In the genomic region with DNA sequence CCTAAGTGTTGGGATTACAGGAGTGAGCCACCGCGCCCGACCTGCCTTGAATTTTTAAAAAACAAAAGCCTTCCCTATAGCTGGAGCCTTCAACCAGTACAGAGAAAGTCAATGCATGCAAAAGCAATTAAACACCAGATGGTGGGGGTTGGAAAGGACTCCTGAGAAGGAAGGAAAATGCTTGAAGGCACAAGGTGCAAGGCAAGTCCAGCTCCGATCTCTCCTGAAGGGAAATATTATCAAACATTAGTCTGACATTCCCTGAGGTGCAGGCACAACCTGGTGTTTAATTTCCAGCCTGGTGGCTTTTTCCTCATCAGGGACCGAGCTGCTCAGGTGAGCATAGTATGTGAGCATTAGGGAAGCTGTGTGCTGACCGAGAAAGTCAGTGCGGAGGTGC, we compare ENCODE assay signal across 25 cellular contexts. TPM values are rescaled to one million over a fixed set of nuclear protein-coding genes. Genes with fewer than 3 reads are reported as not detected.
DNase-seq lines count a peak whose midpoint lies in the region; ATAC-seq and TF ChIP-seq lines count a peak whose summit lies in the region.
"Had no signal": no experiment of that assay in that cellular context is flagged by ENCODE, and none has a peak within 500 bp of the region (broad histone marks: within the 10 kb centered on the region; RNA-seq: fewer than 3 reads in every experiment).

No MANE protein-coding gene starts in this region.

- H3K18ac ChIP-seq in H9 (ENCODE audit: insufficient read length, low read depth, low read length) = no peak overlapping the region

- no peak overlapping the region for H3K14ac ChIP-seq in H9 (ENCODE audit: insufficient read depth, low read length)

- POLR2A ChIA-PET in Caco-2 (lab: Charles Lee) = no interaction called here
- POLR2A ChIA-PET in naive thymus-derived CD8-positive, alpha-beta T cell (lab: Charles Lee) = no interaction called here

- H3K79me2 ChIP-seq in H9 (ENCODE audit: insufficient read depth, low read length) (no peaks in the 10 kb centered on the region), smooth muscle cell (ENCODE audit: low read depth) (peaks cover under 1% of the 10 kb centered on the region)

- H3K79me1 ChIP-seq in H9 (ENCODE audit: insufficient read depth, low read depth, low read length, poor library complexity, severe bottlenecking) = no peaks in the 10 kb centered on the region

- BruUV-seq in Caco-2 (replicated peaks; lab: Mats Ljungman, UMichigan) = no TSS peak

- H3K4me1 Mint-ChIP-seq in Caco-2 (ENCODE audit: low read depth, unreplicated experiment) = no peaks in the 10 kb centered on the region
- peaks cover 13 to 22% of the 10 kb centered on the region in 2 experiments for H3K4me1 Mint-ChIP-seq in H9
- H3K4me1 Mint-ChIP-seq in activated naive CD8-positive, alpha-beta T cell treated with anti-CD3 and anti-CD28 coated beads, Interleukin-2, amount 50 U/mL, for 24 hours = no peaks in the 10 kb centered on the region
- peaks cover 0 to 3% (median under 1%) of the 10 kb centered on the region in 4 donors for H3K4me1 Mint-ChIP-seq in naive thymus-derived CD8-positive, alpha-beta T cell
- H3K4me1 Mint-ChIP-seq: mesothelial cell of epicardium had no signal

- H2BK120ac ChIP-seq in H9 (ENCODE audit: low read depth, low read length, poor library complexity, severe bottlenecking) = no peak overlapping the region

- no peak overlapping the region for H3K4me3 ChIP-seq in Caco-2 (ENCODE audit: low read depth, low read length)
- H3K4me3 ChIP-seq in smooth muscle cell = no peak overlapping the region
- H3K4me3 ChIP-seq: ascending aorta, left ventricle myocardium inferior, MG63, transverse colon had no signal

- H3F3A ChIP-seq in smooth muscle cell (ENCODE audit: low read depth) = no peaks in the 10 kb centered on the region

- H2BK12ac ChIP-seq in H9 (ENCODE audit: insufficient read length, low read depth, low read length) = no peak overlapping the region

- no peak overlapping the region for H4K8ac ChIP-seq in H9 (replicated peaks; ENCODE audit: insufficient read length, low read depth, low read length)

- no peaks in the 10 kb centered on the region for H3K23me2 ChIP-seq in H9 (ENCODE audit: insufficient read length, low read depth, low read length, poor library complexity, severe bottlenecking)

- no peak overlapping the region for H2BK15ac ChIP-seq in H9 (ENCODE audit: low read depth, low read length)

- no peak overlapping the region for H3K4me3 Mint-ChIP-seq in Caco-2 (ENCODE audit: unreplicated experiment)
- H3K4me3 Mint-ChIP-seq in H9 = no peak overlapping the region
- H3K4me3 Mint-ChIP-seq in activated naive CD8-positive, alpha-beta T cell treated with anti-CD3 and anti-CD28 coated beads, Interleukin-2, amount 50 U/mL, for 24 hours = no peak overlapping the region
- H3K4me3 Mint-ChIP-seq in naive thymus-derived CD8-positive, alpha-beta T cell = no peak overlapping the region
- H3K4me3 Mint-ChIP-seq: activated CD4-positive, alpha-beta T cell treated with anti-CD3 and anti-CD28 coated beads, Interleukin-2, amount 10 ng/mL, durations not matched to agents 24 days and 14 days; activated T-helper 1 cell treated with anti-CD3 and anti-CD28 coated beads, Interleukin-12 subunit alpha, Interleukin-12 subunit beta, Interleukin-2, Interleukin-4 antibody, amounts not matched to agents 30 ng/mL and 10 ng/mL and 1 ng/mL, durations not matched to agents 14 hours and 24 hours and 36 hours; mesothelial cell of epicardium; naive B cell had no signal

- H3K4me2 ChIP-seq in H9 (ENCODE audit: insufficient read depth, insufficient read length, low read length) (no peak overlapping the region), smooth muscle cell (no peak overlapping the region)

- H3K27me3 Mint-ChIP-seq in Caco-2 (ENCODE audit: insufficient read depth, unreplicated experiment) (no peaks in the 10 kb centered on the region), H9 (ENCODE audit: low read depth) (no peaks in the 10 kb centered on the region; the same call in none of the 2 replicates)
- H3K27me3 Mint-ChIP-seq in activated naive CD8-positive, alpha-beta T cell treated with anti-CD3 and anti-CD28 coated beads, Interleukin-2, amount 50 U/mL, for 24 hours = no peaks in the 10 kb centered on the region
- H3K27me3 Mint-ChIP-seq in naive thymus-derived CD8-positive, alpha-beta T cell = no peaks in the 10 kb centered on the region
- H3K27me3 Mint-ChIP-seq: activated CD4-positive, alpha-beta T cell treated with anti-CD3 and anti-CD28 coated beads, Interleukin-2, amount 10 ng/mL, durations not matched to agents 24 days and 14 days; naive B cell had no signal

- no peak overlapping the region for H2AK5ac ChIP-seq in H9 (ENCODE audit: insufficient read length, low read length)

- H3T11ph ChIP-seq in H9 (ENCODE audit: low read length) = no peak overlapping the region

- H3K4ac ChIP-seq in H9 (ENCODE audit: low read depth, low read length) = no peak overlapping the region

- intact Hi-C loops in Caco-2 (cut with micrococcal nuclease; ENCODE audit: unreplicated experiment) (no loop called here), sciatic nerve (cut with DNase I) (no loop called here)

- H3K4me1 ChIP-seq in Caco-2 (no peaks in the 10 kb centered on the region), H9 (ENCODE audit: insufficient read depth, low read length) (no peaks in the 10 kb centered on the region), smooth muscle cell (ENCODE audit: low read depth) (peaks cover 26% of the 10 kb centered on the region)

- no peak overlapping the region for H3K56ac ChIP-seq in H9 (ENCODE audit: insufficient read length, low read depth, low read length)

- no peak overlapping the region for H2AFZ ChIP-seq in H9 (ENCODE audit: low read length)
- H2AFZ ChIP-seq in smooth muscle cell (ENCODE audit: low read depth) = no peak overlapping the region

- H3K36me3 ChIP-seq in Caco-2 (ENCODE audit: control insufficient read depth, insufficient read depth, low read length) = no peaks in the 10 kb centered on the region; the same call in 1 of the 2 replicates
- H3K36me3 ChIP-seq in smooth muscle cell (ENCODE audit: low read depth) = no peaks in the 10 kb centered on the region
- H3K36me3 ChIP-seq: transverse colon had no signal

- no peak overlapping the region for H4K5ac ChIP-seq in H9 (ENCODE audit: insufficient read length, low read depth, low read length)

- no peak overlapping the region for H3K27ac ChIP-seq in H9 (ENCODE audit: insufficient read length, low read depth, low read length)
- H3K27ac ChIP-seq in smooth muscle cell (ENCODE audit: low read depth) = no peak overlapping the region
- H3K27ac ChIP-seq: ascending aorta, left ventricle myocardium inferior, transverse colon, VCaP had no signal

- TF ChIP-seq CTCF in Caco-2 (IDR thresholded peaks at IDR 0.05; ENCODE audit: insufficient read depth in 1 of 2, low read depth in 1 of 2, low read length in 1 of 2, severe bottlenecking in 1 of 2, unreplicated experiment in 1 of 2) (no peak), H9 (conservative IDR thresholded peaks at IDR 0.05) (no peak), smooth muscle cell (IDR thresholded peaks at IDR 0.05; ENCODE audit: borderline replicate concordance, insufficient read depth, poor library complexity, severe bottlenecking) (no peak)

- no peak overlapping the region for H2BK5ac ChIP-seq in H9 (ENCODE audit: insufficient read length, low read length)

- H3K9me3 Mint-ChIP-seq in Caco-2 (ENCODE audit: unreplicated experiment) = no peaks in the 10 kb centered on the region
- no peaks in the 10 kb centered on the region for H3K9me3 Mint-ChIP-seq in H9
- no peaks in the 10 kb centered on the region for H3K9me3 Mint-ChIP-seq in activated naive CD8-positive, alpha-beta T cell treated with anti-CD3 and anti-CD28 coated beads, Interleukin-2, amount 50 U/mL, for 24 hours
- H3K9me3 Mint-ChIP-seq in naive thymus-derived CD8-positive, alpha-beta T cell = no peaks in the 10 kb centered on the region
- H3K9me3 Mint-ChIP-seq: activated CD4-positive, alpha-beta T cell treated with anti-CD3 and anti-CD28 coated beads, Interleukin-2, amount 10 ng/mL, durations not matched to agents 24 days and 14 days; activated T-helper 1 cell treated with anti-CD3 and anti-CD28 coated beads, Interleukin-12 subunit alpha, Interleukin-12 subunit beta, Interleukin-2, Interleukin-4 antibody, amounts not matched to agents 30 ng/mL and 10 ng/mL and 1 ng/mL, durations not matched to agents 14 hours and 24 hours and 36 hours; mesothelial cell of epicardium; naive B cell had no signal

- no peak for ATAC-seq in activated naive CD8-positive, alpha-beta T cell treated with anti-CD3 and anti-CD28 coated beads, Interleukin-2, amount 50 U/mL, for 24 hours
- no peak for ATAC-seq in naive thymus-derived CD8-positive, alpha-beta T cell
- ATAC-seq in sciatic nerve = no peak

- H3K9ac ChIP-seq in H9 (ENCODE audit: extremely low read depth, insufficient read length, low read length) (no peak overlapping the region), smooth muscle cell (ENCODE audit: low read depth) (no peak overlapping the region)

- H3K27ac Mint-ChIP-seq in Caco-2 (ENCODE audit: unreplicated experiment) (peak overlapping the region; percentile 55), H9 (peak overlapping the region; percentile 36 to 84 (median 42))
- H3K27ac Mint-ChIP-seq in activated naive CD8-positive, alpha-beta T cell treated with anti-CD3 and anti-CD28 coated beads, Interleukin-2, amount 50 U/mL, for 24 hours = peak overlapping the region; percentile 15
- H3K27ac Mint-ChIP-seq in naive thymus-derived CD8-positive, alpha-beta T cell = peak overlapping the region in 6 of 10 donors; percentile 3 to 68 (median 54)
- H3K27ac Mint-ChIP-seq: activated CD4-positive, alpha-beta T cell treated with anti-CD3 and anti-CD28 coated beads, Interleukin-2, amount 10 ng/mL, durations not matched to agents 24 days and 14 days; activated T-helper 1 cell treated with anti-CD3 and anti-CD28 coated beads, Interleukin-12 subunit alpha, Interleukin-12 subunit beta, Interleukin-2, Interleukin-4 antibody, amounts not matched to agents 30 ng/mL and 10 ng/mL and 1 ng/mL, durations not matched to agents 14 hours and 24 hours and 36 hours; mesothelial cell of epicardium had no signal

- DNase-seq in Caco-2 (no peak), H9 (no peak), sciatic nerve (ENCODE audit: low spot score) (no peak), smooth muscle cell (lab: John Stamatoyannopoulos, UW; ENCODE audit: unreplicated experiment) (no peak)
- no peak for DNase-seq in activated naive CD8-positive, alpha-beta T cell treated with anti-CD3 and anti-CD28 coated beads, Interleukin-2, amount 50 U/mL, for 24 hours
- no peak for DNase-seq in naive thymus-derived CD8-positive, alpha-beta T cell
- no peak for DNase-seq in stimulated activated CD8-positive, alpha-beta memory T cell treated with anti-CD3 and anti-CD28 coated beads, Interleukin-4, amount 100 ng/mL, for 48 hours
- DNase-seq: activated CD4-positive, alpha-beta T cell treated with anti-CD3 and anti-CD28 coated beads, Interleukin-2, amount 10 ng/mL, durations not matched to agents 24 days and 14 days; activated naive CD4-positive, alpha-beta T cell treated with anti-CD3 and anti-CD28 coated beads, Interleukin-2, amount 50 U/mL, for 16 hours; dermis blood vessel endothelial cell; GDM1; HCEC 1CT; KBM-7; left ventricle myocardium inferior; MG63; naive B cell; NCI-H1417; NCI-H2029 treated with DMSO at 0.1 percent for 48 hours; OCI-M1; transverse colon had no signal

- H2BK20ac ChIP-seq in H9 (ENCODE audit: low read depth, low read length, poor library complexity, severe bottlenecking) = no peak overlapping the region

- no peaks in the 10 kb centered on the region for H3K9me3 ChIP-seq in Caco-2
- H3K9me3 ChIP-seq in H9 (ENCODE audit: control insufficient read depth, low read depth, low read length) = no peaks in the 10 kb centered on the region
- H3K9me3 ChIP-seq in smooth muscle cell (replicated peaks; ENCODE audit: low read depth) = no peaks in the 10 kb centered on the region
- H3K9me3 ChIP-seq: ascending aorta, left ventricle myocardium inferior, MG63, transverse colon had no signal

- CTCF ChIA-PET in Caco-2 (lab: Charles Lee) = no interaction called here

- H3K27me3 ChIP-seq in Caco-2 (replicated peaks; ENCODE audit: control insufficient read depth, insufficient read depth, low read length) (no peaks in the 10 kb centered on the region), H9 (ENCODE audit: insufficient read depth, low read length) (no peaks in the 10 kb centered on the region), smooth muscle cell (ENCODE audit: low read depth) (no peaks in the 10 kb centered on the region)
- H3K27me3 ChIP-seq: ascending aorta, MG63, transverse colon had no signal

- WGBS in H9 (ENCODE audit: extremely low coverage, insufficient read length, low lambda C conversion rate) = no CpG with 5 or more reads among the region's 7 CpGs
- WGBS in smooth muscle cell (ENCODE audit: low lambda C conversion rate) = 96% methylated on average over 7 of the region's 7 CpGs

- H3K23ac ChIP-seq in H9 (ENCODE audit: insufficient read length, low read depth, low read length) = no peak overlapping the region

- no peak overlapping the region for H4K91ac ChIP-seq in H9 (ENCODE audit: insufficient read length, low read depth, low read length)

- H4K20me1 ChIP-seq in H9 (ENCODE audit: control insufficient read depth, insufficient read depth, insufficient read length) (no peaks in the 10 kb centered on the region), smooth muscle cell (ENCODE audit: low read depth) (peaks cover 27% of the 10 kb centered on the region)

- peaks cover 65% of the 10 kb centered on the region for H3K36me3 Mint-ChIP-seq in Caco-2 (ENCODE audit: insufficient read depth, unreplicated experiment)
- H3K36me3 Mint-ChIP-seq in H9 (ENCODE audit: insufficient read depth in 1 of 3, low read depth in 3 of 3) = peaks cover 0 to 20% (median 10%) of the 10 kb centered on the region in 3 experiments; a peak in 6 of 7 replicates
- H3K36me3 Mint-ChIP-seq in activated naive CD8-positive, alpha-beta T cell treated with anti-CD3 and anti-CD28 coated beads, Interleukin-2, amount 50 U/mL, for 24 hours (ENCODE audit: low read depth) = peaks cover 10% of the 10 kb centered on the region
- H3K36me3 Mint-ChIP-seq in naive thymus-derived CD8-positive, alpha-beta T cell = peaks cover 0 to 31% (median 2%) of the 10 kb centered on the region in 3 donors
- H3K36me3 Mint-ChIP-seq: mesothelial cell of epicardium, naive B cell had no signal

RNA-seq across cellular contexts. Expression of gene RAPSN, which starts 12.9 kb away (rescaled TPM):
- total RNA-seq in Caco-2 (2022) (0.93 and 2.0 TPM in 2 replicates), H9 (2021) (0.48 TPM in 1 of 2 replicates, not detected in the other), sciatic nerve (4.9 TPM), smooth muscle cell (not detected in 2 replicates)
- 1 to 10 TPM; 1.3 to 1.5 TPM for total RNA-seq in naive thymus-derived CD8-positive, alpha-beta T cell
- not detected for polyA plus RNA-seq in naive thymus-derived CD8-positive, alpha-beta T cell
- polyA plus RNA-seq in smooth muscle cell = 0.41 and 0.96 TPM in 2 replicates
- total RNA-seq: ascending aorta, glomerular endothelial cell, transverse colon had no signal

RNA-seq across cellular contexts. Expression of gene PSMC3, which starts 35.6 kb away (rescaled TPM):
- total RNA-seq in Caco-2 (2022) (191 and 196 TPM in 2 replicates), H9 (2021) (179 TPM in 2 replicates), sciatic nerve (97.5 TPM), smooth muscle cell (71.2 and 99.8 TPM in 2 replicates)
- total RNA-seq in naive thymus-derived CD8-positive, alpha-beta T cell = 10 to 100 TPM; 58.4 to 60.0 TPM
- 100 to 1,000 TPM in 1 of 3 donors, 10 to 100 TPM in 2; 91.5 to 106 (median 94.0) TPM for polyA plus RNA-seq in naive thymus-derived CD8-positive, alpha-beta T cell
- polyA plus RNA-seq in smooth muscle cell = 200 and 211 TPM in 2 replicates

RNA-seq across cellular contexts. Expression of gene SLC39A13, which starts 53.5 kb away (rescaled TPM):
- total RNA-seq in Caco-2 (2022) (27.1 and 30.8 TPM in 2 replicates), H9 (2021) (25.8 and 29.2 TPM in 2 replicates), sciatic nerve (55.5 TPM), smooth muscle cell (51.7 and 56.9 TPM in 2 replicates)
- total RNA-seq in naive thymus-derived CD8-positive, alpha-beta T cell = 10 to 100 TPM; 63.2 to 63.9 TPM
- polyA plus RNA-seq in naive thymus-derived CD8-positive, alpha-beta T cell = 10 to 100 TPM; 23.8 to 41.9 (median 24.4) TPM
- 138 and 143 TPM in 2 replicates for polyA plus RNA-seq in smooth muscle cell
